Comparison of ENCODE assay signal across 8 cellular contexts in the genomic region with DNA sequence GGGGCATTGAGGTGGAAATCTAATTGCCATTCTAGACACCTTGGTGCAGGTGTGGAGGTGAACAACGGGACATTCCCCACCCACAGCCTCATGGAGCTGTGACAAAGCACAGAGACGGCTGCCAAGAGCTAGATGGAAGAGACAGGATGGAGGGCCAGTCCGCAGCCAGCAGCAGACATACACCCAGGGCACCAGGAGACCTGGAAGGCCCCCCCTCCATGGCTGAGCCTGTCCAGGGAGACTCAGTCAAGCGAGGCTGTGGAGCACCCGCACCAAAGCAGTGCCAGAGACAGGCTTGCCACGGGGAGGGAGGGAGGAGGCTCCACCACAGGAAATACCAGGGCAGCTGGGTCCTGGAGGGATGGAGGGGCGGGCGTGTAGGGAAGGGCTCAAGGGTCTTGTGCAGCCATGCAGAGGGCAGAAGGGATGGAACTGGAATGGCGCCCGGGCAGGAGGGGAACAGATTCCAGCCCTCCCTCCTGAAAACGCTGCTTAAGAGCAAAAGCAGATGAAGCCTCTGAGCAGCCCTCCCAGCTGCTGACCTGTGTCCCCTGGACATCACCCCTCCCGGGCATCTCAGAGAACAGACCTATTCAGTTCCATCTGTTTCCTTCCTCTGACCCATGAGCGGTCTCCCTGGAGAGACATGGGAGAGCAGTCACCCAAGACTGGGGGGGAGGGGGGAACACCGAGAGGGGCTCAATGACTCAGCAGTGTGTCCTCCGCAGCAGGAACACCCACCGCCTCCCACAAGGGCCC. TPM values are rescaled to one million over a fixed set of nuclear protein-coding genes. Genes with fewer than 3 reads are reported as not detected.
A peak's percentile ranks its signal among the peaks of the same experiment; 100 is the strongest.
DNase-seq lines count a peak whose midpoint lies in the region; FAIRE-seq and TF ChIP-seq lines count a peak whose summit lies in the region.
"Had no signal": no experiment of that assay in that cellular context is flagged by ENCODE, and none has a peak within 500 bp of the region (broad histone marks: within the 10 kb centered on the region; RNA-seq: fewer than 3 reads in every experiment).

No MANE protein-coding gene starts in this region.

- dilution Hi-C loops in endothelial cell of umbilical vein (cut with MboI; ENCODE audit: extremely low pct_ligation_motif_present, low sequenced_read_pairs) = no loop called here

- peaks cover 100% of the 10 kb centered on the region for H3K79me2 ChIP-seq in GM23248 (ENCODE audit: insufficient read depth)
- H3K79me2 ChIP-seq in endothelial cell of umbilical vein (ENCODE audit: control insufficient read depth, insufficient read depth, low read length) = peaks cover 49% of the 10 kb centered on the region

- H3K9me3 ChIP-seq in GM23248 (ENCODE audit: low read depth) (no peaks in the 10 kb centered on the region), endothelial cell of umbilical vein (replicated peaks; ENCODE audit: control insufficient read depth, insufficient read depth, low read length) (no peaks in the 10 kb centered on the region)

- H3F3A ChIP-seq in GM23248 (ENCODE audit: insufficient read depth) = no peaks in the 10 kb centered on the region

- FAIRE-seq in endothelial cell of umbilical vein (lab: Jason Lieb, UNC) = peak; percentile 79

- H3K4me1 ChIP-seq in GM23248 (ENCODE audit: insufficient read depth) = peaks cover 16% of the 10 kb centered on the region
- H3K4me1 ChIP-seq in endothelial cell of umbilical vein (ENCODE audit: control insufficient read depth, extremely low read depth, insufficient read depth, low read length) = peaks cover 19% of the 10 kb centered on the region

- POLR2A ChIA-PET in RWPE1 (lab: Yijun Ruan, JAX; ENCODE audit: low non-redundant PET) (no interaction called here), endothelial cell of umbilical vein (lab: Charles Lee) (interaction anchor here (0.6 kb wide), 1 partner anchor 10 kb away, joined by 3 read pairs; no protein-coding TSS in a partner anchor)

- TF ChIP-seq CTCF in RWPE1 (conservative IDR thresholded peaks at IDR 0.05; ENCODE audit: low read depth) = no peak
- TF ChIP-seq CTCF in endothelial cell of umbilical vein (IDR thresholded peaks at IDR 0.05; ENCODE audit: extremely low read depth in 1 of 2, insufficient read depth in 1 of 2, low read depth in 1 of 2, low read length in 2 of 2) = no peak
- TF ChIP-seq CTCF in nephron progenitor cell (IDR thresholded peaks at IDR 0.05) = no peak

- H3K9me3 Mint-ChIP-seq in nephron progenitor cell = no peaks in the 10 kb centered on the region

- in situ Hi-C loops in GM23248 (cut with MboI) = no loop called here

- DNase-seq in GM23248 = peak; percentile 60
- DNase-seq in RWPE1 (ENCODE audit: low spot score) = no peak
- peak; percentile 84 for DNase-seq in endothelial cell of umbilical vein (ENCODE audit: low read depth, low spot score)
- peak; percentile 54 for DNase-seq in nephron progenitor cell
- DNase-seq in central memory CD4-positive, alpha-beta T cell = no peak
- DNase-seq in stimulated activated CD8-positive, alpha-beta memory T cell treated with anti-CD3 and anti-CD28 coated beads, Interleukin-4, amount 100 ng/mL, for 48 hours = no peak
- no peak for DNase-seq in inferior parietal cortex (ENCODE audit: extremely low spot score)

- BruUV-seq in endothelial cell of umbilical vein (replicated peaks; lab: Mats Ljungman, UMichigan) = no TSS peak

- no peak overlapping the region for H2AFZ ChIP-seq in GM23248
- H2AFZ ChIP-seq in endothelial cell of umbilical vein (ENCODE audit: low read depth, low read length) = no peak overlapping the region

- no peaks in the 10 kb centered on the region for H3K27me3 ChIP-seq in GM23248 (replicated peaks; ENCODE audit: insufficient read depth)
- H3K27me3 ChIP-seq in endothelial cell of umbilical vein (ENCODE audit: control insufficient read depth in 2 of 2, insufficient read depth in 2 of 2, low read length in 2 of 2) = no peaks in the 10 kb centered on the region

- no peaks in the 10 kb centered on the region for H3K9me2 ChIP-seq in GM23248 (ENCODE audit: insufficient read depth)

- peak overlapping the region; percentile 38; the same call in 1 of the 2 replicates for H3K9ac ChIP-seq in GM23248
- peak overlapping the region; percentile 46 for H3K9ac ChIP-seq in endothelial cell of umbilical vein (replicated peaks; ENCODE audit: extremely low read depth, insufficient read depth, low read length)

- no peaks in the 10 kb centered on the region; the same call in 1 of the 2 replicates for H4K20me1 ChIP-seq in GM23248 (ENCODE audit: insufficient read depth)
- H4K20me1 ChIP-seq in endothelial cell of umbilical vein (replicated peaks; ENCODE audit: control insufficient read depth, extremely low read depth, insufficient read depth, low read length) = no peaks in the 10 kb centered on the region

- H3K27ac ChIP-seq in GM23248 = no peak overlapping the region
- peak overlapping the region; percentile 76 for H3K27ac ChIP-seq in RWPE1
- H3K27ac ChIP-seq in endothelial cell of umbilical vein (ENCODE audit: insufficient read depth, low read depth, low read length) = peak overlapping the region; percentile 66

- H3K36me3 ChIP-seq in GM23248 (ENCODE audit: low read depth) = no peaks in the 10 kb centered on the region
- H3K36me3 ChIP-seq in endothelial cell of umbilical vein (ENCODE audit: control insufficient read depth in 2 of 2, extremely low read depth in 1 of 2, insufficient read depth in 2 of 2, low read length in 2 of 2) = no peaks in the 10 kb centered on the region

- H3K36me3 Mint-ChIP-seq in nephron progenitor cell (ENCODE audit: low read depth) = peaks cover 4% of the 10 kb centered on the region

- no peaks in the 10 kb centered on the region for H3K9me1 ChIP-seq in endothelial cell of umbilical vein (replicated peaks; ENCODE audit: control insufficient read depth, extremely low read depth, insufficient read depth, low read length)

- WGBS in GM23248 (ENCODE audit: low coverage in 1 of 2, low lambda C conversion rate in 2 of 2, missing lambda C conversion rate in 2 of 2), 2 experiments = 17 to 24% methylated on average over 14 to 16 of the region's 16 CpGs

- no peaks in the 10 kb centered on the region for H3K27me3 Mint-ChIP-seq in nephron progenitor cell (ENCODE audit: low read depth, poor library complexity)

- intact Hi-C loops in endothelial cell of umbilical vein (cut with micrococcal nuclease) = no loop called here

- peaks cover 60% of the 10 kb centered on the region for H3K4me1 Mint-ChIP-seq in nephron progenitor cell

- H3K4me3 Mint-ChIP-seq in nephron progenitor cell = peak overlapping the region; percentile 68

- peak overlapping the region; percentile 52 for H3K4me2 ChIP-seq in GM23248 (ENCODE audit: unreplicated experiment)
- peak overlapping the region; percentile 5 for H3K4me2 ChIP-seq in endothelial cell of umbilical vein (ENCODE audit: insufficient read depth, low read length)

- CTCF ChIA-PET in RWPE1 (lab: Yijun Ruan, JAX) = interaction anchor here (0.7 kb wide), 1 partner anchor 10 kb away, joined by 3 read pairs; no protein-coding TSS in a partner anchor
- CTCF ChIA-PET in endothelial cell of umbilical vein (lab: Charles Lee) = interaction anchor here (0.6 to 1.7 kb wide), 3 partner anchors 10 to 22 kb away, joined by 3 to 7 read pairs (median 3); no protein-coding TSS in a partner anchor

- H3K4me3 ChIP-seq in GM23248 (peak overlapping the region; percentile 23; the same call in 1 of the 2 replicates), endothelial cell of umbilical vein (replicated peaks in 1 of 3; ENCODE audit: insufficient read depth in 1 of 3, low read depth in 1 of 3, low read length in 3 of 3) (no peak overlapping the region)

- TF ChIP-seq POLR2A in endothelial cell of umbilical vein (IDR thresholded peaks at IDR 0.05; ENCODE audit: low read depth, low read length) = peak; percentile 38

- peak overlapping the region; percentile 97 for H3K27ac Mint-ChIP-seq in nephron progenitor cell

TF ChIP-seq in endothelial cell of umbilical vein, 7 proteins besides CTCF, POLR2A, EP300 and RAD21 (continues in another document):
- peak; percentile 78 for TF ChIP-seq FOS (IDR thresholded peaks at IDR 0.05; ENCODE audit: borderline replicate concordance, insufficient read depth, low read length)
- TF ChIP-seq GATA2 (IDR thresholded peaks at IDR 0.05; ENCODE audit: insufficient read depth, insufficient read length, low read depth, low read length) = peak; percentile 56
- peak; percentile 68 for TF ChIP-seq POLR2AphosphoS5 (IDR thresholded peaks at IDR 0.05; ENCODE audit: insufficient read depth, low read depth, low read length)

RNA-seq across cellular contexts. Expression of gene EPS15L1, which starts 14.4 kb away (rescaled TPM):
- 3.1 and 9.0 TPM in 2 replicates for total RNA-seq in GM23248 (2014; rRNA removed; shearing (Covaris generic))
- polyA plus RNA-seq in GM23248 (2016; fragmentation: Nextera tagmentation; extraction: Ambion mirVana) = 23.4 and 28.6 TPM in 2 replicates
- total RNA-seq in endothelial cell of umbilical vein = 31.2 and 38.8 TPM in 2 replicates
- polyA plus RNA-seq in endothelial cell of umbilical vein = 14.5 and 16.5 TPM in 2 replicates
- 13.2 and 14.2 TPM in 2 replicates for polyA plus RNA-seq in endothelial cell of umbilical vein (2011; cell fraction: cytosol; rRNA removed)
- 29.6 and 31.8 TPM in 2 replicates for polyA plus RNA-seq in endothelial cell of umbilical vein (2011; cell fraction: nucleus; rRNA removed)
- 28.2 and 29.0 TPM in 2 replicates for polyA plus RNA-seq in endothelial cell of umbilical vein (2012)
- polyA minus RNA-seq in endothelial cell of umbilical vein = 19.2 and 21.6 TPM in 2 replicates
- polyA minus RNA-seq in endothelial cell of umbilical vein (2011; cell fraction: cytosol; rRNA and poly(A)+ RNA removed) = 12.3 TPM
- 36.1 TPM in 2 replicates for polyA minus RNA-seq in endothelial cell of umbilical vein (2011; cell fraction: nucleus; rRNA and poly(A)+ RNA removed)

RNA-seq across cellular contexts. Expression of gene CALR3, which starts 38.6 kb away (rescaled TPM):
- total RNA-seq in GM23248 (2014; rRNA removed; shearing (Covaris generic)) = not detected in 2 replicates
- polyA plus RNA-seq in GM23248 (2016; fragmentation: Nextera tagmentation; extraction: Ambion mirVana) (not detected in 2 replicates), endothelial cell of umbilical vein (not detected in 2 replicates)
- total RNA-seq in endothelial cell of umbilical vein = not detected in 2 replicates
- not detected in 2 replicates for polyA plus RNA-seq in endothelial cell of umbilical vein (2011; cell fraction: cytosol; rRNA removed)
- not detected in 2 replicates for polyA plus RNA-seq in endothelial cell of umbilical vein (2011; cell fraction: nucleus; rRNA removed)
- not detected in 2 replicates for polyA plus RNA-seq in endothelial cell of umbilical vein (2012)
- not detected in 2 replicates for polyA minus RNA-seq in endothelial cell of umbilical vein
- not detected for polyA minus RNA-seq in endothelial cell of umbilical vein (2011; cell fraction: cytosol; rRNA and poly(A)+ RNA removed)
- polyA minus RNA-seq in endothelial cell of umbilical vein (2011; cell fraction: nucleus; rRNA and poly(A)+ RNA removed) = not detected in 2 replicates
- total RNA-seq: T-helper 1 cell treated with Interleukin-12 subunit alpha and Interleukin-12 subunit beta and Interleukin-4 antibody, amounts not matched to agents 30 ng/mL and 1 ng/mL, for 36 hours had no signal

RNA-seq across cellular contexts. Expression of gene C19orf44, which starts 38.8 kb away (rescaled TPM):
- 4.2 and 5.1 TPM in 2 replicates for total RNA-seq in GM23248 (2014; rRNA removed; shearing (Covaris generic))
- polyA plus RNA-seq in GM23248 (2016; fragmentation: Nextera tagmentation; extraction: Ambion mirVana) (2.4 and 3.5 TPM in 2 replicates), endothelial cell of umbilical vein (2.8 and 3.5 TPM in 2 replicates)
- total RNA-seq in endothelial cell of umbilical vein = 4.3 and 4.8 TPM in 2 replicates
- 3.2 and 3.5 TPM in 2 replicates for polyA plus RNA-seq in endothelial cell of umbilical vein (2011; cell fraction: cytosol; rRNA removed)
- 7.7 and 8.4 TPM in 2 replicates for polyA plus RNA-seq in endothelial cell of umbilical vein (2011; cell fraction: nucleus; rRNA removed)
- 2.6 and 4.2 TPM in 2 replicates for polyA plus RNA-seq in endothelial cell of umbilical vein (2012)
- 1.4 TPM in 2 replicates for polyA minus RNA-seq in endothelial cell of umbilical vein
- polyA minus RNA-seq in endothelial cell of umbilical vein (2011; cell fraction: cytosol; rRNA and poly(A)+ RNA removed) = 5.8 TPM
- polyA minus RNA-seq in endothelial cell of umbilical vein (2011; cell fraction: nucleus; rRNA and poly(A)+ RNA removed) = 2.3 and 2.6 TPM in 2 replicates

Comparison
In these comparisons a context has a peak if more than half of its experiments do, and no peak if none do; other contexts are left out.
1. DNase-seq: peak in GM23248 (single experiment), endothelial cell of umbilical vein (single experiment) and nephron progenitor cell (single experiment); none in RWPE1 (single experiment), central memory CD4-positive, alpha-beta T cell (single experiment), stimulated activated CD8-positive, alpha-beta memory T cell treated with anti-CD3 and anti-CD28 coated beads, Interleukin-4, amount 100 ng/mL, for 48 hours (single experiment) and inferior parietal cortex (single experiment).